ENCODE assay signal across 8 cellular contexts in genomic region chr17:31499771-31500554, GRCh38.
DNase-seq lines count a peak whose midpoint lies in the region; ATAC-seq and TF ChIP-seq lines count a peak whose summit lies in the region.

No MANE protein-coding gene starts in this region.

- intact Hi-C loops in activated T-helper 1 cell treated with anti-CD3 and anti-CD28 coated beads, Interleukin-12 subunit alpha, Interleukin-12 subunit beta, Interleukin-2, Interleukin-4 antibody, amounts not matched to agents 30 ng/mL and 10 ng/mL and 1 ng/mL, durations not matched to agents 14 hours and 24 hours and 36 hours (cut with micrococcal nuclease): no loop called here

- peaks cover 3% of the 10 kb centered on the region for H3K27me3 ChIP-seq in foreskin keratinocyte
- H3K27me3 ChIP-seq in Peyer's patch: no peaks in the 10 kb centered on the region

- no peaks in the 10 kb centered on the region for H3K9me3 ChIP-seq in Peyer's patch

- no peak for TF ChIP-seq POLR2A in Peyer's patch (IDR thresholded peaks at IDR 0.05)

- peaks cover 31% of the 10 kb centered on the region for H3K27me3 Mint-ChIP-seq in osteocyte (ENCODE audit: unreplicated experiment)
- H3K27me3 Mint-ChIP-seq in activated T-helper 1 cell treated with anti-CD3 and anti-CD28 coated beads, Interleukin-12 subunit alpha, Interleukin-12 subunit beta, Interleukin-2, Interleukin-4 antibody, amounts not matched to agents 30 ng/mL and 10 ng/mL and 1 ng/mL, durations not matched to agents 14 hours and 24 hours and 36 hours (ENCODE audit: insufficient read depth): no peaks in the 10 kb centered on the region

- peak; percentile 76 for ATAC-seq in foreskin keratinocyte

- H3K36me3 ChIP-seq in Peyer's patch: no peaks in the 10 kb centered on the region

- CTCF ChIA-PET in RWPE1 (lab: Yijun Ruan, JAX): interaction anchor here (0.6 to 1.6 kb wide), 2 partner anchors 17 to 551 kb away, joined by 3 read pairs; no protein-coding TSS in a partner anchor

- H3K4me3 Mint-ChIP-seq in osteocyte (ENCODE audit: unreplicated experiment): no peak overlapping the region
- H3K4me3 Mint-ChIP-seq in activated T-helper 1 cell treated with anti-CD3 and anti-CD28 coated beads, Interleukin-12 subunit alpha, Interleukin-12 subunit beta, Interleukin-2, Interleukin-4 antibody, amounts not matched to agents 30 ng/mL and 10 ng/mL and 1 ng/mL, durations not matched to agents 14 hours and 24 hours and 36 hours: no peak overlapping the region

- H3K4me3 ChIP-seq in Peyer's patch: no peak overlapping the region

- peak; percentile 42 for DNase-seq in DMS79 (lab: John Stamatoyannopoulos, UW)
- DNase-seq in RWPE1 (ENCODE audit: low spot score): peak; percentile 39
- peak in 1 of 2 donors; percentile 64 for DNase-seq in foreskin keratinocyte
- DNase-seq in osteocyte (ENCODE audit: extremely low spot score, unreplicated experiment): no peak
- DNase-seq in effector CD8-positive, alpha-beta T cell (lab: John Stamatoyannopoulos, UW): no peak
- DNase-seq in Peyer's patch: no peak
- no peak for DNase-seq in hepatic stellate cell (ENCODE audit: low spot score)
- DNase-seq in activated T-helper 1 cell treated with anti-CD3 and anti-CD28 coated beads, Interleukin-12 subunit alpha, Interleukin-12 subunit beta, Interleukin-2, Interleukin-4 antibody, amounts not matched to agents 30 ng/mL and 10 ng/mL and 1 ng/mL, durations not matched to agents 14 hours and 24 hours and 36 hours (ENCODE audit: low spot score): no peak

- H3K27ac Mint-ChIP-seq in osteocyte (ENCODE audit: unreplicated experiment): peak overlapping the region; percentile 20
- H3K27ac Mint-ChIP-seq in activated T-helper 1 cell treated with anti-CD3 and anti-CD28 coated beads, Interleukin-12 subunit alpha, Interleukin-12 subunit beta, Interleukin-2, Interleukin-4 antibody, amounts not matched to agents 30 ng/mL and 10 ng/mL and 1 ng/mL, durations not matched to agents 14 hours and 24 hours and 36 hours: no peak overlapping the region

- H3K4me1 Mint-ChIP-seq in osteocyte (ENCODE audit: unreplicated experiment): peaks cover 26% of the 10 kb centered on the region
- peaks cover 29% of the 10 kb centered on the region for H3K4me1 Mint-ChIP-seq in activated T-helper 1 cell treated with anti-CD3 and anti-CD28 coated beads, Interleukin-12 subunit alpha, Interleukin-12 subunit beta, Interleukin-2, Interleukin-4 antibody, amounts not matched to agents 30 ng/mL and 10 ng/mL and 1 ng/mL, durations not matched to agents 14 hours and 24 hours and 36 hours (ENCODE audit: low read depth)

- H3K27ac ChIP-seq in RWPE1 (peak overlapping the region; percentile 43), foreskin keratinocyte (no peak overlapping the region), Peyer's patch (no peak overlapping the region)

- POLR2A ChIA-PET in RWPE1 (lab: Yijun Ruan, JAX; ENCODE audit: low non-redundant PET): interaction anchor here (0.6 kb wide), 1 partner anchor 57 kb away, joined by 4 read pairs; no protein-coding TSS in a partner anchor

- TF ChIP-seq CTCF in RWPE1 (conservative IDR thresholded peaks at IDR 0.05; ENCODE audit: low read depth): no peak
- no peak for TF ChIP-seq CTCF in foreskin keratinocyte (conservative IDR thresholded peaks at IDR 0.05)
- no peak for TF ChIP-seq CTCF in osteocyte (IDR thresholded peaks at IDR 0.05)
- TF ChIP-seq CTCF in Peyer's patch (IDR thresholded peaks at IDR 0.05): no peak

- H3K9me3 Mint-ChIP-seq in osteocyte (ENCODE audit: unreplicated experiment): no peaks in the 10 kb centered on the region
- H3K9me3 Mint-ChIP-seq in activated T-helper 1 cell treated with anti-CD3 and anti-CD28 coated beads, Interleukin-12 subunit alpha, Interleukin-12 subunit beta, Interleukin-2, Interleukin-4 antibody, amounts not matched to agents 30 ng/mL and 10 ng/mL and 1 ng/mL, durations not matched to agents 14 hours and 24 hours and 36 hours: no peaks in the 10 kb centered on the region

- H3K4me1 ChIP-seq in foreskin keratinocyte (peaks cover 9% of the 10 kb centered on the region), Peyer's patch (peaks cover under 1 to 28% (median 11%) of the 10 kb centered on the region in 4 donors)

- no peaks in the 10 kb centered on the region for H3K36me3 Mint-ChIP-seq in osteocyte (ENCODE audit: unreplicated experiment)
- H3K36me3 Mint-ChIP-seq in activated T-helper 1 cell treated with anti-CD3 and anti-CD28 coated beads, Interleukin-12 subunit alpha, Interleukin-12 subunit beta, Interleukin-2, Interleukin-4 antibody, amounts not matched to agents 30 ng/mL and 10 ng/mL and 1 ng/mL, durations not matched to agents 14 hours and 24 hours and 36 hours (ENCODE audit: low read depth): no peaks in the 10 kb centered on the region

Comparison
In these comparisons a context has a peak if more than half of its experiments do, and no peak if none do; other contexts are left out.
1. DNase-seq: peak in DMS79 (single experiment) and RWPE1 (single experiment); none in osteocyte (single experiment), effector CD8-positive, alpha-beta T cell (single experiment), Peyer's patch (0 of 3), hepatic stellate cell (single experiment) and activated T-helper 1 cell treated with anti-CD3 and anti-CD28 coated beads, Interleukin-12 subunit alpha, Interleukin-12 subunit beta, Interleukin-2, Interleukin-4 antibody, amounts not matched to agents 30 ng/mL and 10 ng/mL and 1 ng/mL, durations not matched to agents 14 hours and 24 hours and 36 hours (single experiment).